16 cellular contexts compared by ENCODE assay signal in the genomic region with DNA sequence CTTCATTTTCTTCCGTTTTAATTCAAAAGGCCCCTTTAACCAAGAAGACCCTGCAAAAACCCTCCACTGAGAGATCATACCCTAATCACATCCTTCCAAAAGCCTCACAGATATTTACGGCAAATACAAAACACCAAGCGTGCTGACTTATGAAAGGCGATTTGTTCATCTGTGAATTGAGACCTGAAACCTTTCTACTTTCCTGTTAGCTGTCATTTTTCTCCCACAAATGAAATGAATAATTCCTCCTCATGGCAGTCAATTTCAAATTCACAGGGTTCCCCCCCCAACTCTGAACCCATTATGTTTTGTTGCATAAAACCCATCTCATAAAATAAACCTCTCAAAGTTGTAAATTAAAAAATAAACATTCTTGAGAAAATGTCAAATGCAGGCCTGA.
"Had no signal": no experiment of that assay in that cellular context is flagged by ENCODE, and none has a peak within 500 bp of the region (broad histone marks: within the 10 kb centered on the region; RNA-seq: fewer than 3 reads in every experiment).

No MANE protein-coding gene starts in this region.

- H3K9me3 ChIP-seq: colonic mucosa, ovary, stomach, thoracic aorta had no signal

- H3K4me1 ChIP-seq: colonic mucosa had no signal

- H3K27ac Mint-ChIP-seq: activated CD4-positive, alpha-beta memory T cell treated with anti-CD3 and anti-CD28 coated beads for 36 hours; activated CD4-positive, alpha-beta T cell treated with anti-CD3 and anti-CD28 coated beads for 36 hours; activated CD8-positive, alpha-beta memory T cell treated with anti-CD3 and anti-CD28 coated beads, Interleukin-2, amount 10 ng/mL, durations not matched to agents 7 days and 5 days; activated T-cell treated with anti-CD3 and anti-CD28 coated beads, Interleukin-2, amount 50 U/mL, for 24 hours had no signal

- H3K4me3 ChIP-seq: colonic mucosa, lung, ovary, stomach, thoracic aorta had no signal

- H3K4me1 Mint-ChIP-seq: activated CD4-positive, alpha-beta T cell treated with anti-CD3 and anti-CD28 coated beads for 36 hours had no signal

- H3K27ac ChIP-seq: colonic mucosa, ovary, stomach, thoracic aorta had no signal

- H3K27me3 ChIP-seq: colonic mucosa, ovary, stomach had no signal

- H3K36me3 Mint-ChIP-seq: activated CD4-positive, alpha-beta memory T cell treated with anti-CD3 and anti-CD28 coated beads for 36 hours; activated CD8-positive, alpha-beta memory T cell treated with anti-CD3 and anti-CD28 coated beads, Interleukin-2, amount 10 ng/mL, durations not matched to agents 7 days and 5 days had no signal

- ATAC-seq: activated CD4-positive, alpha-beta T cell treated with anti-CD3 and anti-CD28 coated beads for 36 hours; activated CD8-positive, alpha-beta memory T cell treated with anti-CD3 and anti-CD28 coated beads, Interleukin-2, amount 10 ng/mL, durations not matched to agents 7 days and 5 days; esophagus mucosa had no signal

- H3K36me3 ChIP-seq: colonic mucosa, ovary, stomach, thoracic aorta had no signal

- DNase-seq: activated CD4-positive, alpha-beta memory T cell treated with anti-CD3 and anti-CD28 coated beads for 36 hours; activated CD4-positive, alpha-beta T cell treated with anti-CD3 and anti-CD28 coated beads for 36 hours; activated CD8-positive, alpha-beta memory T cell treated with anti-CD3 and anti-CD28 coated beads, Interleukin-2, amount 10 ng/mL, durations not matched to agents 7 days and 5 days; activated effector memory CD4-positive, alpha-beta T cell treated with Interleukin-2 at 50 U/mL for 16 hours; activated naive CD4-positive, alpha-beta T cell treated with anti-CD3 and anti-CD28 coated beads, Interleukin-2, amount 50 U/mL, for 16 hours; activated T-cell treated with anti-CD3 and anti-CD28 coated beads, Interleukin-2, amount 50 U/mL, for 24 hours; colonic mucosa; left colon; midbrain; ovary; stimulated activated CD4-positive, alpha-beta T cell treated with anti-CD3 and anti-CD28 coated beads, Interleukin-12 subunit alpha, Interleukin-12 subunit beta, amount 100 ng/mL, for 4 hours; stimulated activated CD4-positive, alpha-beta T cell treated with anti-CD3 and anti-CD28 coated beads, Interleukin-2, amount 100 ng/mL, for 24 hours; stomach had no signal

- H3K4me3 Mint-ChIP-seq: activated CD4-positive, alpha-beta memory T cell treated with anti-CD3 and anti-CD28 coated beads for 36 hours; activated CD4-positive, alpha-beta T cell treated with anti-CD3 and anti-CD28 coated beads for 36 hours; activated CD8-positive, alpha-beta memory T cell treated with anti-CD3 and anti-CD28 coated beads, Interleukin-2, amount 10 ng/mL, durations not matched to agents 7 days and 5 days; activated T-cell treated with anti-CD3 and anti-CD28 coated beads, Interleukin-2, amount 50 U/mL, for 24 hours had no signal
